Comparison of ENCODE assay signal across 1 cellular context in the genomic region with DNA sequence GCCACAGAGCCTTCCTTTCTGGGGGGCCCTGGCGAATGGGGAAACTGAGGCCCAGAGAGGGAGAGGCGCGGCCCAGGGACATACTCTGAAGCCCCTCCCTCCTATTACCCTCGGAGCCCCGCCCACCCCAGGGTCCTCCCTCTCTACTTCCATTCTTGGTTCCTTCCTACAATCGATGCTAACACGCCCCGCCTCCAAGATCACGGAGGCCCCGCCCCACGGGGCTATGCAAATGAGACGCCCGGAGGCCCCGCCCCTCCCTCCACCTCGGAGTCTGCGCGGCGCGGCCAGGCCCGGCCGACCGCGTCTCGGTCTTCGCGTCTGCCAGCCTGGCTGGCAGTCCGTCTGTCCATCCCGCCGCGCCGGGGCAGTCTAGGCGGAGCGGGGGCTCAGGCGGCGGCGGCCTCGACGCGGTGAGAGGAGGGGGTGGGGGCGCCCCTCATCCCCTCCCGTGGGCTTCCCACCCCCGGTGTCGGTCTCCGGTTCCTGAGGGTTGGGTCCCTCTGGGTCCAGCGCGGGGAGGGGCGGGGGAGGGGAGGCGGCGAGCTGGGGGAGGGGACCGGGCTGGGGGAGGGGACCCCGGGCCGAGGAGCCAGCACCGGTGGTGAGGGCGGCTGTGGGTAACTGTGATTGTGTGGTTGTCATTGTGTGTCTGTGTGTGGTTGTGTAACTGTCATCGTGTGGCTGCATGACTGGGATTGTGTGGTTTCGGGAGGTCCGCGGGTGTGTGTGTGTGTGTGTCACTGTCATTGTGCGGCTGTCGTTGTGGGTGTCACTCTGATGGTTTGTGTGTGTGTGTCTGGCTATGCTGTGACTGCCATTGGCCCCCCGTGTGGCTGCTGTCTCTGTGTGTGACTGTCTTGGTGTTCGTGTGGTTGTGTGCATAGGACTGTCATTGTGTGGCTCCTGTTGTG.
TF ChIP-seq lines count a peak whose summit lies in the region.

TSS of gene PLPPR2 (plus strand) at position 273 of the 914 bp plus-strand sequence. CDS start 2,242 bp downstream, outside the sequence.

TF ChIP-seq in SK-N-SH, 30 proteins besides CTCF, POLR2A, EP300 and RAD21:
- TF ChIP-seq POLR2AphosphoS5 (IDR thresholded peaks at IDR 0.05; ENCODE audit: low read depth, low read length), result peak; percentile 53; the same call in 1 of the 2 replicates
- peak; percentile 42; the same call in 1 of the 2 replicates for TF ChIP-seq MXI1 (IDR thresholded peaks at IDR 0.05; ENCODE audit: low read depth, low read length)
- 0 out of 2 replicates have a peak, but pooled peaks have one; percentile 18 for TF ChIP-seq REST (IDR thresholded peaks at IDR 0.05; ENCODE audit: low read depth, low read length)
- no peak for TF ChIP-seq CHD2 (IDR thresholded peaks at IDR 0.05; ENCODE audit: low read length, partially characterized antibody)
- peak; percentile 76 for TF ChIP-seq NRF1 (IDR thresholded peaks at IDR 0.05; ENCODE audit: low read depth, low read length)
- TF ChIP-seq FOXM1 (IDR thresholded peaks at IDR 0.05; ENCODE audit: low read depth), result no peak
- no peak for TF ChIP-seq GABPA (IDR thresholded peaks at IDR 0.05; ENCODE audit: low read depth)
